Comparison of ENCODE assay signal across 12 cellular contexts in the genomic region with DNA sequence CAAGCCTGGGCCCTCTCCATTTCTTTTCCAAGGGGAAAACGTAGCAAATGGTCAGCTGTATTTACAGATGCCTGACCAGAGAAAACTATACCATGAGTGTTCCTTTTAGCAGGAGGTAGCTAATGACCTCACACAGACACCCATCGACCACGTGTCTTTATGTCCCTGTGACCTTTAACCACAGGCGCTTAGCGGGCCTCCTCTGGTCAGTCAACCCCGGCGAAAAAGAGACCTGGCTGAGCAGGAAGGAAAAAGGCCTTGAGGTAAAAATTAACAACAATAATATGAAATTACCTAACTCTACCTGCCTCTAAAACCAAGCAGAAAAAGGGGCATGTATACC.
"Had no signal": no experiment of that assay in that cellular context is flagged by ENCODE, and none has a peak within 500 bp of the region (broad histone marks: within the 10 kb centered on the region; RNA-seq: fewer than 3 reads in every experiment).

No MANE protein-coding gene starts in this region.

- DNase-seq: activated CD8-positive, alpha-beta memory T cell treated with anti-CD3 and anti-CD28 coated beads, Interleukin-2, amount 10 ng/mL, durations not matched to agents 7 days and 5 days; activated naive CD4-positive, alpha-beta T cell; cortex of kidney; effector memory CD4-positive, alpha-beta T cell; kidney glomerular epithelial cell; natural killer cell; stimulated activated CD4-positive, alpha-beta T cell treated with anti-CD3 and anti-CD28 coated beads, Interleukin-12 subunit alpha, Interleukin-12 subunit beta, amount 100 ng/mL, for 4 hours; T-helper 2 cell had no signal

- H3K4me3 ChIP-seq: gastroesophageal sphincter, lung had no signal

- H3K27me3 Mint-ChIP-seq: activated CD8-positive, alpha-beta memory T cell treated with anti-CD3 and anti-CD28 coated beads, Interleukin-2, amount 10 ng/mL, durations not matched to agents 7 days and 5 days; stimulated activated naive CD8-positive, alpha-beta T cell treated with anti-CD3 and anti-CD28 coated beads, Interleukin-15, Interleukin-2, amounts not matched to agents 100 ng/mL and 50 ng/mL, for 24 hours had no signal

- H3K4me3 Mint-ChIP-seq: activated CD8-positive, alpha-beta memory T cell treated with anti-CD3 and anti-CD28 coated beads, Interleukin-2, amount 10 ng/mL, durations not matched to agents 7 days and 5 days; natural killer cell; stimulated activated naive CD8-positive, alpha-beta T cell treated with anti-CD3 and anti-CD28 coated beads, Interleukin-15, Interleukin-2, amounts not matched to agents 100 ng/mL and 50 ng/mL, for 24 hours had no signal

- H3K27me3 ChIP-seq: gastroesophageal sphincter had no signal

- H3K4me1 ChIP-seq: gastroesophageal sphincter had no signal

- ATAC-seq: activated CD8-positive, alpha-beta memory T cell treated with anti-CD3 and anti-CD28 coated beads, Interleukin-2, amount 10 ng/mL, durations not matched to agents 7 days and 5 days; gastroesophageal sphincter; natural killer cell had no signal

- H3K9me3 Mint-ChIP-seq: natural killer cell; stimulated activated naive CD8-positive, alpha-beta T cell treated with anti-CD3 and anti-CD28 coated beads, Interleukin-15, Interleukin-2, amounts not matched to agents 100 ng/mL and 50 ng/mL, for 24 hours had no signal

- H3K9me3 ChIP-seq: gastroesophageal sphincter had no signal

- H3K27ac Mint-ChIP-seq: activated CD8-positive, alpha-beta memory T cell treated with anti-CD3 and anti-CD28 coated beads, Interleukin-2, amount 10 ng/mL, durations not matched to agents 7 days and 5 days; natural killer cell; stimulated activated naive CD8-positive, alpha-beta T cell treated with anti-CD3 and anti-CD28 coated beads, Interleukin-15, Interleukin-2, amounts not matched to agents 100 ng/mL and 50 ng/mL, for 24 hours had no signal

- H3K27ac ChIP-seq: epithelial cell of prostate, gastroesophageal sphincter had no signal
